ENCODE assay signal across 38 cellular contexts in the genomic region with DNA sequence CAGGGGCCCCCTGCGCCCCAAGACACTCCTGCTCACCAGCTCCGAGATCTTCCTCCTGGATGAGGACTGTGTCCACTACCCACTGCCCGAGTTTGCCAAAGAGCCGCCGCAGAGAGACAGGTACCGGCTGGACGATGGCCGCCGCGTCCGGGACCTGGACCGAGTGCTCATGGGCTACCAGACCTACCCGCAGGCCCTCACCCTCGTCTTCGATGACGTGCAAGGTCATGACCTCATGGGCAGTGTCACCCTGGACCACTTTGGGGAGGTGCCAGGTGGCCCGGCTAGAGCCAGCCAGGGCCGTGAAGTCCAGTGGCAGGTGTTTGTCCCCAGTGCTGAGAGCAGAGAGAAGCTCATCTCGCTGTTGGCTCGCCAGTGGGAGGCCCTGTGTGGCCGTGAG. TPM values are rescaled to one million over a fixed set of nuclear protein-coding genes. Genes with fewer than 3 reads are reported as not detected.
"Had no signal": no experiment of that assay in that cellular context is flagged by ENCODE, and none has a peak within 500 bp of the region (broad histone marks: within the 10 kb centered on the region; RNA-seq: fewer than 3 reads in every experiment).

No MANE protein-coding gene starts in this region.

- H3K4me3 ChIP-seq: adrenal gland, ascending aorta, gastrocnemius medialis, hepatocyte, psoas muscle, smooth muscle cell, suprapubic skin, transverse colon had no signal

- DNase-seq: activated CD4-positive, alpha-beta memory T cell treated with anti-CD3 and anti-CD28 coated beads for 36 hours; activated CD4-positive, alpha-beta T cell treated with anti-CD3 and anti-CD28 coated beads, Interleukin-2, amount 10 ng/mL, durations not matched to agents 24 days and 14 days; activated CD4-positive, CD25-positive, alpha-beta regulatory T cell treated with anti-CD3 and anti-CD28 coated beads, Interleukin-2, amount 50 U/mL, for 72 hours; activated CD8-positive, alpha-beta memory T cell treated with anti-CD3 and anti-CD28 coated beads, Interleukin-2, amount 50 U/mL, for 4 hours; activated effector memory CD4-positive, alpha-beta T cell treated with anti-CD3 and anti-CD28 coated beads, Interleukin-2, amount 50 U/mL, for 16 hours; activated naive CD4-positive, alpha-beta T cell treated with anti-CD3 and anti-CD28 coated beads for 36 hours; activated naive CD8-positive, alpha-beta T cell treated with anti-CD3 and anti-CD28 coated beads for 36 hours; activated T-cell treated with anti-CD3 and anti-CD28 coated beads, Interleukin-2, amount 50 U/mL, for 1 hour; adrenal gland; brain microvascular endothelial cell; caudate nucleus; effector CD4-positive, alpha-beta T cell; erythroblast; gastrocnemius medialis; glutamatergic neuron; left colon; midbrain; naive thymus-derived CD8-positive, alpha-beta T cell; occipital lobe; psoas muscle; stimulated activated CD4-positive, alpha-beta T cell treated with anti-CD3 and anti-CD28 coated beads, Interleukin-15, amount 100 ng/mL, for 24 hours; stimulated activated CD4-positive, alpha-beta T cell treated with anti-CD3 and anti-CD28 coated beads, Interleukin-2, amount 100 ng/mL, for 24 hours; stimulated activated naive CD4-positive, alpha-beta T cell; SW 1271; T1000; transverse colon had no signal

- H3K9me3 ChIP-seq: adrenal gland, ascending aorta, gastrocnemius medialis, psoas muscle, suprapubic skin, transverse colon had no signal

- H3K4me2 ChIP-seq: hepatocyte, smooth muscle cell had no signal

- H3K9ac ChIP-seq: parathyroid adenoma had no signal

- H3K36me3 Mint-ChIP-seq: activated naive CD8-positive, alpha-beta T cell treated with anti-CD3 and anti-CD28 coated beads for 36 hours had no signal

- H3K9me3 Mint-ChIP-seq: activated CD4-positive, alpha-beta memory T cell treated with anti-CD3 and anti-CD28 coated beads for 36 hours; activated CD4-positive, alpha-beta T cell treated with anti-CD3 and anti-CD28 coated beads, Interleukin-2, amount 10 ng/mL, durations not matched to agents 24 days and 14 days; activated naive CD4-positive, alpha-beta T cell treated with anti-CD3 and anti-CD28 coated beads for 36 hours; activated naive CD8-positive, alpha-beta T cell treated with anti-CD3 and anti-CD28 coated beads for 36 hours; activated T-helper 1 cell treated with anti-CD3 and anti-CD28 coated beads, Interleukin-12 subunit alpha, Interleukin-12 subunit beta, Interleukin-2, Interleukin-4 antibody, amounts not matched to agents 30 ng/mL and 10 ng/mL and 1 ng/mL, durations not matched to agents 14 hours and 24 hours and 36 hours; memory B cell; naive thymus-derived CD8-positive, alpha-beta T cell; neural crest cell; T-helper 1 cell treated with Interleukin-12 subunit alpha and Interleukin-12 subunit beta and Interleukin-4 antibody, amounts not matched to agents 30 μg/mL and 1 μg/mL, for 36 hours had no signal

- H3K4me3 Mint-ChIP-seq: activated CD4-positive, alpha-beta memory T cell treated with anti-CD3 and anti-CD28 coated beads for 36 hours; activated CD4-positive, alpha-beta T cell treated with anti-CD3 and anti-CD28 coated beads, Interleukin-2, amount 10 ng/mL, durations not matched to agents 24 days and 14 days; activated naive CD4-positive, alpha-beta T cell treated with anti-CD3 and anti-CD28 coated beads for 36 hours; activated naive CD8-positive, alpha-beta T cell treated with anti-CD3 and anti-CD28 coated beads for 36 hours; activated T-helper 1 cell treated with anti-CD3 and anti-CD28 coated beads, Interleukin-12 subunit alpha, Interleukin-12 subunit beta, Interleukin-2, Interleukin-4 antibody, amounts not matched to agents 30 ng/mL and 10 ng/mL and 1 ng/mL, durations not matched to agents 14 hours and 24 hours and 36 hours; memory B cell; naive thymus-derived CD8-positive, alpha-beta T cell; T-helper 1 cell treated with Interleukin-12 subunit alpha and Interleukin-12 subunit beta and Interleukin-4 antibody, amounts not matched to agents 30 μg/mL and 1 μg/mL, for 36 hours had no signal

- H2AFZ ChIP-seq: hepatocyte, parathyroid adenoma had no signal

- H3K27ac Mint-ChIP-seq: activated CD4-positive, alpha-beta memory T cell treated with anti-CD3 and anti-CD28 coated beads for 36 hours; activated CD4-positive, alpha-beta T cell treated with anti-CD3 and anti-CD28 coated beads, Interleukin-2, amount 10 ng/mL, durations not matched to agents 24 days and 14 days; activated naive CD4-positive, alpha-beta T cell treated with anti-CD3 and anti-CD28 coated beads for 36 hours; activated naive CD8-positive, alpha-beta T cell treated with anti-CD3 and anti-CD28 coated beads for 36 hours; activated T-helper 1 cell treated with anti-CD3 and anti-CD28 coated beads, Interleukin-12 subunit alpha, Interleukin-12 subunit beta, Interleukin-2, Interleukin-4 antibody, amounts not matched to agents 30 ng/mL and 10 ng/mL and 1 ng/mL, durations not matched to agents 14 hours and 24 hours and 36 hours; memory B cell; T-helper 1 cell treated with Interleukin-12 subunit alpha and Interleukin-12 subunit beta and Interleukin-4 antibody, amounts not matched to agents 30 μg/mL and 1 μg/mL, for 36 hours had no signal

- H3K27ac ChIP-seq: brain microvascular endothelial cell, hepatocyte had no signal

- H3K4me1 Mint-ChIP-seq: activated CD4-positive, alpha-beta T cell treated with anti-CD3 and anti-CD28 coated beads, Interleukin-2, amount 10 ng/mL, durations not matched to agents 24 days and 14 days; activated naive CD8-positive, alpha-beta T cell treated with anti-CD3 and anti-CD28 coated beads for 36 hours had no signal

- H3K27me3 ChIP-seq: adrenal gland, ascending aorta, brain microvascular endothelial cell, gastrocnemius medialis, hepatocyte, suprapubic skin, transverse colon had no signal

- H3K27me3 Mint-ChIP-seq: activated CD4-positive, alpha-beta memory T cell treated with anti-CD3 and anti-CD28 coated beads for 36 hours; activated CD4-positive, alpha-beta T cell treated with anti-CD3 and anti-CD28 coated beads, Interleukin-2, amount 10 ng/mL, durations not matched to agents 24 days and 14 days; activated naive CD8-positive, alpha-beta T cell treated with anti-CD3 and anti-CD28 coated beads for 36 hours; memory B cell; naive thymus-derived CD8-positive, alpha-beta T cell had no signal

RNA-seq across cellular contexts. Expression of gene STAB1, which starts 3.1 kb away (rescaled TPM):
- total RNA-seq: activated CD8-positive, alpha-beta memory T cell treated with anti-CD3 and anti-CD28 coated beads for 36 hours; chondrocyte had no signal
- polyA plus RNA-seq: keratinocyte; naive thymus-derived CD8-positive, alpha-beta T cell had no signal

RNA-seq across cellular contexts. Expression of gene TNNC1, which starts 38.2 kb away (rescaled TPM):
- total RNA-seq: neural crest cell, occipital lobe had no signal

RNA-seq across cellular contexts. Expression of gene UQCC5, which starts 44.3 kb away (rescaled TPM):
- total RNA-seq: ascending aorta had no signal
